ENCODE assay signal across 15 cellular contexts in genomic region chr13:91409661-91410060, GRCh38.
DNase-seq lines count a peak whose midpoint lies in the region; ATAC-seq and TF ChIP-seq lines count a peak whose summit lies in the region.
"Had no signal": no experiment of that assay in that cellular context is flagged by ENCODE, and none has a peak within 500 bp of the region (broad histone marks: within the 10 kb centered on the region; RNA-seq: fewer than 3 reads in every experiment).

No MANE protein-coding gene starts in this region.

- no peaks in the 10 kb centered on the region for H3K27me3 Mint-ChIP-seq in nephron progenitor cell (ENCODE audit: low read depth, poor library complexity)

- DNase-seq in NCI-H524 (lab: John Stamatoyannopoulos, UW) = peak; percentile 79 to 93
- peak; percentile 80 for DNase-seq in NCI-H82 treated with DMSO at 0.1 percent for 48 hours (lab: John Stamatoyannopoulos, UW; ENCODE audit: unreplicated experiment)
- no peak for DNase-seq in nephron progenitor cell
- DNase-seq in HCEC 1CT = no peak
- DNase-seq in NCI-H526 treated with DMSO at 0.1 percent for 48 hours (lab: John Stamatoyannopoulos, UW) = no peak
- DNase-seq: C1 segment of cervical spinal cord; Calu3; CD4-positive, alpha-beta memory T cell; COR-L47; DMS153; DND-41; GM23248; H7 had no signal

- H3K27ac Mint-ChIP-seq in nephron progenitor cell = peak overlapping the region; percentile 51
- H3K27ac Mint-ChIP-seq: CD4-positive, alpha-beta memory T cell had no signal

- ATAC-seq in HG02571 (IDR thresholded peaks at IDR 0.05; ENCODE audit: unreplicated experiment) = no peak
- ATAC-seq: HCT116 had no signal

- H3K4me3 Mint-ChIP-seq in nephron progenitor cell = no peak overlapping the region
- H3K4me3 Mint-ChIP-seq: CD4-positive, alpha-beta memory T cell had no signal

- no peak for TF ChIP-seq CTCF in nephron progenitor cell (IDR thresholded peaks at IDR 0.05)

- peaks cover 18% of the 10 kb centered on the region for H3K9me3 Mint-ChIP-seq in nephron progenitor cell

- H3K36me3 Mint-ChIP-seq in nephron progenitor cell (ENCODE audit: low read depth) = peaks cover 13% of the 10 kb centered on the region
- H3K36me3 Mint-ChIP-seq: CD4-positive, alpha-beta memory T cell had no signal

- peaks cover 25% of the 10 kb centered on the region for H3K4me1 Mint-ChIP-seq in nephron progenitor cell

Comparison
In these comparisons a context has a peak if more than half of its experiments do, and no peak if none do; other contexts are left out.
1. DNase-seq: peak in NCI-H524 (2 of 2) and NCI-H82 treated with DMSO at 0.1 percent for 48 hours (single experiment); none in nephron progenitor cell (single experiment), HCEC 1CT (single experiment) and NCI-H526 treated with DMSO at 0.1 percent for 48 hours (single experiment).